ENCODE assay signal across 17 cellular contexts in the genomic region with DNA sequence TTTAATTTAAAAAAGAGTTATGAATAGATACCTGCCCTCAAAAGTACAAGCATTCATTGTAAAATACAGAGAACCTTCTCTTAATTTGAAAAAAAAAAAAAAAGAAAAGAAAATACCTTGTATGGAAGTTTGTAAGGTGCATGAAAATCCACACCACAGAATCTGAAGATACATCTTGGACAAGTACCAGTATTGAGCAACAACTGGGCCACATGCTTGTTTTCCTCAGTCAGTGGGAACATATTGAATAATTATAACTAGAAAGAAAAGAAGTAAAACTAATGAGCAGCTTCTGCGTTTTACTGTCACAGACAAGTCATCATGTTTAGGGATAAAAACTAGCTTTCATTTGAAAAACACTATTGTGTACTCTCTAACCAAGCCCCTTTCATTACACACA. TPM values are rescaled to one million over a fixed set of nuclear protein-coding genes. Genes with fewer than 3 reads are reported as not detected.
DNase-seq lines count a peak whose midpoint lies in the region; ATAC-seq and TF ChIP-seq lines count a peak whose summit lies in the region.
"Had no signal": no experiment of that assay in that cellular context is flagged by ENCODE, and none has a peak within 500 bp of the region (broad histone marks: within the 10 kb centered on the region; RNA-seq: fewer than 3 reads in every experiment).

No MANE protein-coding gene starts in this region.

- H3K4me1 ChIP-seq in SJCRH30: peaks cover 3% of the 10 kb centered on the region; the same call in 1 of the 2 replicates
- H3K4me1 ChIP-seq in skeletal muscle satellite cell (ENCODE audit: control insufficient read depth, insufficient read depth, low read length): peaks cover 20% of the 10 kb centered on the region

- peak; percentile 35 for DNase-seq in HCEC 1CT
- no peak for DNase-seq in SJCRH30
- DNase-seq in fibroblast of mammary gland (ENCODE audit: low read depth): peak; percentile 69
- DNase-seq in activated CD8-positive, alpha-beta memory T cell treated with anti-CD3 and anti-CD28 coated beads, Interleukin-2, amount 50 U/mL, for 4 hours: no peak
- no peak for DNase-seq in GM19238 (ENCODE audit: insufficient read length, low spot score)
- no peak for DNase-seq in T-helper 17 cell
- DNase-seq: activated CD8-positive, alpha-beta memory T cell treated with anti-CD3 and anti-CD28 coated beads, Interleukin-2, amount 10 ng/mL, durations not matched to agents 7 days and 5 days; CD4-positive, alpha-beta memory T cell; NCI-H2081; posterior cingulate gyrus had no signal

- H3K27me3 Mint-ChIP-seq in T-helper 17 cell: no peaks in the 10 kb centered on the region
- H3K27me3 Mint-ChIP-seq: activated CD8-positive, alpha-beta memory T cell treated with anti-CD3 and anti-CD28 coated beads, Interleukin-2, amount 10 ng/mL, durations not matched to agents 7 days and 5 days; activated naive CD8-positive, alpha-beta T cell; CD4-positive, alpha-beta memory T cell had no signal

- peak overlapping the region; percentile 4; the same call in 1 of the 2 replicates for H3K27ac ChIP-seq in SJCRH30
- H3K27ac ChIP-seq: HL-60, suprapubic skin had no signal

- no peak overlapping the region for H3K27ac Mint-ChIP-seq in T-helper 17 cell
- H3K27ac Mint-ChIP-seq: activated CD8-positive, alpha-beta memory T cell treated with anti-CD3 and anti-CD28 coated beads, Interleukin-2, amount 10 ng/mL, durations not matched to agents 7 days and 5 days; activated naive CD8-positive, alpha-beta T cell; CD4-positive, alpha-beta memory T cell had no signal

- H3K27me3 ChIP-seq in SJCRH30: no peaks in the 10 kb centered on the region
- H3K27me3 ChIP-seq in skeletal muscle satellite cell (ENCODE audit: control insufficient read depth, insufficient read depth, low read length): no peaks in the 10 kb centered on the region
- H3K27me3 ChIP-seq: suprapubic skin had no signal

- H3K4me1 Mint-ChIP-seq in T-helper 17 cell: peaks cover 3% of the 10 kb centered on the region

- H3K4me3 Mint-ChIP-seq in T-helper 17 cell: no peak overlapping the region
- H3K4me3 Mint-ChIP-seq: activated CD8-positive, alpha-beta memory T cell treated with anti-CD3 and anti-CD28 coated beads, Interleukin-2, amount 10 ng/mL, durations not matched to agents 7 days and 5 days; activated naive CD8-positive, alpha-beta T cell; CD4-positive, alpha-beta memory T cell had no signal

- ATAC-seq in T-helper 17 cell: no peak
- ATAC-seq in HG03039 (IDR thresholded peaks at IDR 0.05; ENCODE audit: unreplicated experiment): no peak
- ATAC-seq: activated CD4-positive, CD25-positive, alpha-beta regulatory T cell treated with anti-CD3 and anti-CD28 coated beads, Interleukin-2, amount 50 U/mL, for 24 hours; activated CD8-positive, alpha-beta memory T cell treated with anti-CD3 and anti-CD28 coated beads, Interleukin-2, amount 10 ng/mL, durations not matched to agents 7 days and 5 days; Right ventricle myocardium inferior had no signal

- H3K9me3 ChIP-seq in SJCRH30 (replicated peaks) (no peaks in the 10 kb centered on the region), skeletal muscle satellite cell (replicated peaks; ENCODE audit: low read length) (no peaks in the 10 kb centered on the region), T-helper 17 cell (ENCODE audit: control insufficient read depth, low read length, poor library complexity, severe bottlenecking) (no peaks in the 10 kb centered on the region)
- H3K9me3 ChIP-seq: suprapubic skin had no signal

- H3K36me3 ChIP-seq in SJCRH30 (no peaks in the 10 kb centered on the region), skeletal muscle satellite cell (ENCODE audit: insufficient read depth, low read length) (no peaks in the 10 kb centered on the region)

- H3K4me3 ChIP-seq in SJCRH30: no peak overlapping the region
- H3K4me3 ChIP-seq in fibroblast of mammary gland (ENCODE audit: control insufficient read depth, low read depth, low read length): no peak overlapping the region
- H3K4me3 ChIP-seq in skeletal muscle satellite cell (ENCODE audit: low read length): no peak overlapping the region
- H3K4me3 ChIP-seq: suprapubic skin had no signal

- no peaks in the 10 kb centered on the region for H3K36me3 Mint-ChIP-seq in T-helper 17 cell (ENCODE audit: low read depth)
- H3K36me3 Mint-ChIP-seq: activated naive CD8-positive, alpha-beta T cell had no signal

- no peak for TF ChIP-seq CTCF in fibroblast of mammary gland (conservative IDR thresholded peaks at IDR 0.05; ENCODE audit: control insufficient read depth, insufficient read depth, low read depth, low read length)

- peak overlapping the region; percentile 64 for H3K4me2 ChIP-seq in skeletal muscle satellite cell (ENCODE audit: low read length)

- peak overlapping the region; percentile 74 for H3K9ac ChIP-seq in skeletal muscle satellite cell (ENCODE audit: low read depth, low read length)

RNA-seq across cellular contexts. Expression of a gene that starts 5.9 kb away (rescaled TPM):
- total RNA-seq in SJCRH30 (2014; rRNA removed; shearing (Covaris generic)): 37.9 and 40.0 TPM in 2 replicates
- 21.6 and 25.9 TPM in 2 replicates for total RNA-seq in skeletal muscle satellite cell (2012; rRNA removed)
- 10 to 100 TPM; 10.8 to 15.1 TPM for total RNA-seq in T-helper 17 cell

RNA-seq across cellular contexts. Expression of a gene that starts 6.4 kb away (rescaled TPM):
- total RNA-seq in SJCRH30 (2014; rRNA removed; shearing (Covaris generic)): 8.9 and 9.0 TPM in 2 replicates
- 5.9 and 6.3 TPM in 2 replicates for total RNA-seq in skeletal muscle satellite cell (2012; rRNA removed)
- 1 to 10 TPM; 3.2 to 4.2 TPM for total RNA-seq in T-helper 17 cell

RNA-seq across cellular contexts. Expression of a gene that starts 54.0 kb away (rescaled TPM):
- 16.8 and 21.6 TPM in 2 replicates for total RNA-seq in SJCRH30 (2014; rRNA removed; shearing (Covaris generic))
- total RNA-seq in skeletal muscle satellite cell (2012; rRNA removed): 7.9 and 9.4 TPM in 2 replicates
- total RNA-seq in T-helper 17 cell: 1 to 10 TPM; 3.4 to 4.3 TPM

Comparison
In these comparisons a context has a peak if more than half of its experiments do, and no peak if none do; other contexts are left out.
1. DNase-seq: peak in HCEC 1CT (single experiment) and fibroblast of mammary gland (single experiment); none in SJCRH30 (0 of 2), activated CD8-positive, alpha-beta memory T cell treated with anti-CD3 and anti-CD28 coated beads, Interleukin-2, amount 50 U/mL, for 4 hours (single experiment), GM19238 (single experiment) and T-helper 17 cell (0 of 3).